ENCODE assay signal across 14 cellular contexts in genomic region chr1:3898475-3898735, GRCh38. TPM values are rescaled to one million over a fixed set of nuclear protein-coding genes. Genes with fewer than 3 reads are reported as not detected.
DNase-seq lines count a peak whose midpoint lies in the region; ATAC-seq, FAIRE-seq and TF ChIP-seq lines count a peak whose summit lies in the region.
"Had no signal": no experiment of that assay in that cellular context is flagged by ENCODE, and none has a peak within 500 bp of the region (broad histone marks: within the 10 kb centered on the region; RNA-seq: fewer than 3 reads in every experiment).

No MANE protein-coding gene starts in this region.

- H3K27ac ChIP-seq in BLaER1 (no peak overlapping the region), GM23338 (ENCODE audit: low read depth) (no peak overlapping the region), keratinocyte (ENCODE audit: control insufficient read depth, insufficient read depth, low read length) (no peak overlapping the region), stomach (no peak overlapping the region), esophagus squamous epithelium (no peak overlapping the region)
- H3K27ac ChIP-seq: right atrium auricular region, SK-N-MC had no signal

- peak overlapping the region; percentile 94 for H3K4me3 Mint-ChIP-seq in GM23338
- H3K4me3 Mint-ChIP-seq in activated T-helper 1 cell treated with anti-CD3 and anti-CD28 coated beads, Interleukin-12 subunit alpha, Interleukin-12 subunit beta, Interleukin-2, Interleukin-4 antibody, amounts not matched to agents 30 ng/mL and 10 ng/mL and 1 ng/mL, durations not matched to agents 14 hours and 24 hours and 36 hours, result peak overlapping the region; percentile 90

- peaks cover 11% of the 10 kb centered on the region; the same call in 2 of the 3 replicates for H3K9me3 Mint-ChIP-seq in GM23338
- H3K9me3 Mint-ChIP-seq in activated T-helper 1 cell treated with anti-CD3 and anti-CD28 coated beads, Interleukin-12 subunit alpha, Interleukin-12 subunit beta, Interleukin-2, Interleukin-4 antibody, amounts not matched to agents 30 ng/mL and 10 ng/mL and 1 ng/mL, durations not matched to agents 14 hours and 24 hours and 36 hours, result peaks cover 18% of the 10 kb centered on the region

- peaks cover 54% of the 10 kb centered on the region for H4K20me1 ChIP-seq in BLaER1
- H4K20me1 ChIP-seq in GM23338 (replicated peaks; ENCODE audit: insufficient read depth), result peaks cover 12% of the 10 kb centered on the region; the same call in 1 of the 2 replicates
- peaks cover 12% of the 10 kb centered on the region for H4K20me1 ChIP-seq in keratinocyte (ENCODE audit: control insufficient read depth, extremely low read depth, insufficient read depth, low read length)

- no peak overlapping the region for H3K27ac Mint-ChIP-seq in GM23338
- no peak overlapping the region for H3K27ac Mint-ChIP-seq in activated T-helper 1 cell treated with anti-CD3 and anti-CD28 coated beads, Interleukin-12 subunit alpha, Interleukin-12 subunit beta, Interleukin-2, Interleukin-4 antibody, amounts not matched to agents 30 ng/mL and 10 ng/mL and 1 ng/mL, durations not matched to agents 14 hours and 24 hours and 36 hours

- TF ChIP-seq CTCF in GM23338 (conservative IDR thresholded peaks at IDR 0.05; ENCODE audit: low read depth in 2 of 2), result no peak
- no peak for TF ChIP-seq CTCF in keratinocyte (optimal IDR thresholded peaks at IDR 0.05 in 1 of 3, IDR thresholded peaks at IDR 0.05 in 1 of 3, conservative IDR thresholded peaks at IDR 0.05 in 1 of 3; ENCODE audit: extremely low read depth in 1 of 3, insufficient read depth in 2 of 3, low read length in 3 of 3)
- TF ChIP-seq CTCF in stomach (IDR thresholded peaks at IDR 0.05), result no peak
- TF ChIP-seq CTCF in esophagus squamous epithelium (IDR thresholded peaks at IDR 0.05), result no peak

- intact Hi-C loops in activated T-helper 1 cell treated with anti-CD3 and anti-CD28 coated beads, Interleukin-12 subunit alpha, Interleukin-12 subunit beta, Interleukin-2, Interleukin-4 antibody, amounts not matched to agents 30 ng/mL and 10 ng/mL and 1 ng/mL, durations not matched to agents 14 hours and 24 hours and 36 hours (cut with micrococcal nuclease), result no loop called here
- intact Hi-C loops in stomach (cut with DNase I; ENCODE audit: low total_unique reads), result loop anchor here (5.0 kb wide), 1 partner anchor 36 kb away; no protein-coding TSS in a partner anchor
- intact Hi-C loops in esophagus squamous epithelium (cut with DNase I), result no loop called here

- H3K4me3 ChIP-seq in BLaER1 (0 out of 2 replicates have a peak overlapping the region, but pooled peaks have one; percentile 22), GM23338 (no peak overlapping the region), keratinocyte (ENCODE audit: control insufficient read depth in 2 of 3, extremely low read depth in 1 of 3, insufficient read depth in 2 of 3, low read depth in 1 of 3, low read length in 3 of 3) (no peak overlapping the region), stomach (no peak overlapping the region), esophagus squamous epithelium (no peak overlapping the region)

- no peak for TF ChIP-seq EP300 in stomach (IDR thresholded peaks at IDR 0.05)

- H3K4me1 ChIP-seq in BLaER1, result peaks cover 32% of the 10 kb centered on the region
- 0 out of 2 replicates have a peak, but pooled peaks cover 4% of the 10 kb centered on the region for H3K4me1 ChIP-seq in GM23338 (ENCODE audit: insufficient read depth)
- H3K4me1 ChIP-seq in keratinocyte (ENCODE audit: control insufficient read depth, extremely low read depth, insufficient read depth, low read length), result peaks cover 3% of the 10 kb centered on the region
- peaks cover 9 to 45% (median 25%) of the 10 kb centered on the region in 4 donors for H3K4me1 ChIP-seq in stomach
- H3K4me1 ChIP-seq in esophagus squamous epithelium, result peaks cover 6 to 38% (median 6%) of the 10 kb centered on the region in 3 donors

- peak overlapping the region; percentile 97; the same call in 1 of the 2 replicates for H3K4me2 ChIP-seq in BLaER1
- peak overlapping the region; percentile 93; the same call in 1 of the 2 replicates for H3K4me2 ChIP-seq in GM23338
- H3K4me2 ChIP-seq in keratinocyte (ENCODE audit: control insufficient read depth, extremely low read depth, insufficient read depth, low read depth, low read length), result peak overlapping the region; percentile 90

- H3K79me2 ChIP-seq in GM23338 (replicated peaks; ENCODE audit: insufficient read depth) (peaks cover 61% of the 10 kb centered on the region), keratinocyte (ENCODE audit: control insufficient read depth, insufficient read depth, low read length) (peaks cover 62% of the 10 kb centered on the region)

- H3K4me1 Mint-ChIP-seq in GM23338, result peaks cover 12% of the 10 kb centered on the region; the same call in 2 of the 3 replicates
- peaks cover 44% of the 10 kb centered on the region for H3K4me1 Mint-ChIP-seq in activated T-helper 1 cell treated with anti-CD3 and anti-CD28 coated beads, Interleukin-12 subunit alpha, Interleukin-12 subunit beta, Interleukin-2, Interleukin-4 antibody, amounts not matched to agents 30 ng/mL and 10 ng/mL and 1 ng/mL, durations not matched to agents 14 hours and 24 hours and 36 hours (ENCODE audit: low read depth)

- no peaks in the 10 kb centered on the region for H3K9me2 ChIP-seq in GM23338 (ENCODE audit: insufficient read depth)

- no peak for TF ChIP-seq POLR2A in stomach (IDR thresholded peaks at IDR 0.05)
- TF ChIP-seq POLR2A in esophagus squamous epithelium (IDR thresholded peaks at IDR 0.05), result no peak

- no peak for FAIRE-seq in keratinocyte (lab: Jason Lieb, UNC)
- FAIRE-seq: colon had no signal

- H3K9ac ChIP-seq in BLaER1, result no peak overlapping the region
- no peak overlapping the region for H3K9ac ChIP-seq in keratinocyte (ENCODE audit: control insufficient read depth, extremely low read depth, insufficient read depth, low read length)

- H2AFZ ChIP-seq in GM23338 (no peak overlapping the region), keratinocyte (ENCODE audit: control insufficient read depth, low read length) (no peak overlapping the region)

- peaks cover 40% of the 10 kb centered on the region for H3K36me3 ChIP-seq in BLaER1
- no peaks in the 10 kb centered on the region for H3K36me3 ChIP-seq in GM23338 (ENCODE audit: insufficient read depth)
- H3K36me3 ChIP-seq in keratinocyte (ENCODE audit: control insufficient read depth in 2 of 2, extremely low read depth in 1 of 2, insufficient read depth in 2 of 2, low read length in 2 of 2), result peaks cover 2 to 6% of the 10 kb centered on the region in 2 experiments
- peaks cover 0 to 17% (median 10%) of the 10 kb centered on the region in 4 donors for H3K36me3 ChIP-seq in stomach
- peaks cover 0 to 21% (median 6%) of the 10 kb centered on the region in 3 donors for H3K36me3 ChIP-seq in esophagus squamous epithelium

- dilution Hi-C loops in keratinocyte (cut with MboI; ENCODE audit: extremely low pct_ligation_motif_present, low sequenced_read_pairs), result no loop called here

- H3K9me3 ChIP-seq in BLaER1 (peaks cover 11% of the 10 kb centered on the region), keratinocyte (ENCODE audit: control insufficient read depth, low read depth, low read length) (no peaks in the 10 kb centered on the region), stomach (peaks cover 0 to 14% (median 7%) of the 10 kb centered on the region in 4 donors), esophagus squamous epithelium (peaks cover 0 to 11% (median 0%) of the 10 kb centered on the region in 3 donors)

- ATAC-seq in GM23338 (no peak), HG03196 (IDR thresholded peaks at IDR 0.05; ENCODE audit: unreplicated experiment) (no peak)

- DNase-seq in GM23338 (ENCODE audit: low spot score) (no peak), keratinocyte (ENCODE audit: low read depth, low spot score) (no peak), stomach (no peak), esophagus squamous epithelium (lab: John Stamatoyannopoulos, UW) (no peak)
- DNase-seq in activated T-helper 1 cell treated with anti-CD3 and anti-CD28 coated beads, Interleukin-12 subunit alpha, Interleukin-12 subunit beta, Interleukin-2, Interleukin-4 antibody, amounts not matched to agents 30 ng/mL and 10 ng/mL and 1 ng/mL, durations not matched to agents 14 hours and 24 hours and 36 hours (ENCODE audit: low spot score), result no peak
- no peak for DNase-seq in stimulated activated CD4-positive, alpha-beta T cell treated with anti-CD3 and anti-CD28 coated beads, Interleukin-1b, Interleukin-23, amount 100 ng/mL, for 48 hours
- DNase-seq: activated CD4-positive, CD25-positive, alpha-beta regulatory T cell treated with anti-CD3 and anti-CD28 coated beads, Interleukin-2, amount 50 U/mL, for 72 hours; KBM-7; NCI-H2029 had no signal

- no peaks in the 10 kb centered on the region for H3K9me1 ChIP-seq in keratinocyte (ENCODE audit: control insufficient read depth, extremely low read depth, insufficient read depth, low read length)

- peaks cover 3% of the 10 kb centered on the region; the same call in 1 of the 2 replicates for H3F3A ChIP-seq in GM23338 (replicated peaks; ENCODE audit: low read depth)

- H3K27me3 ChIP-seq in BLaER1, result no peaks in the 10 kb centered on the region
- no peaks in the 10 kb centered on the region for H3K27me3 ChIP-seq in GM23338 (ENCODE audit: insufficient read depth)
- no peaks in the 10 kb centered on the region for H3K27me3 ChIP-seq in keratinocyte (ENCODE audit: control insufficient read depth, extremely low read depth, insufficient read depth, low read length)
- H3K27me3 ChIP-seq in stomach, result no peaks in the 10 kb centered on the region
- no peaks in the 10 kb centered on the region for H3K27me3 ChIP-seq in esophagus squamous epithelium
- H3K27me3 ChIP-seq: right atrium auricular region had no signal

- H3K36me3 Mint-ChIP-seq in GM23338 (ENCODE audit: low read depth), result peaks cover 9% of the 10 kb centered on the region; the same call in 2 of the 3 replicates
- peaks cover 16% of the 10 kb centered on the region for H3K36me3 Mint-ChIP-seq in activated T-helper 1 cell treated with anti-CD3 and anti-CD28 coated beads, Interleukin-12 subunit alpha, Interleukin-12 subunit beta, Interleukin-2, Interleukin-4 antibody, amounts not matched to agents 30 ng/mL and 10 ng/mL and 1 ng/mL, durations not matched to agents 14 hours and 24 hours and 36 hours (ENCODE audit: low read depth)

- H3K27me3 Mint-ChIP-seq in GM23338 (ENCODE audit: insufficient read depth, low read depth, poor library complexity), result peaks cover 8% of the 10 kb centered on the region
- no peaks in the 10 kb centered on the region for H3K27me3 Mint-ChIP-seq in activated T-helper 1 cell treated with anti-CD3 and anti-CD28 coated beads, Interleukin-12 subunit alpha, Interleukin-12 subunit beta, Interleukin-2, Interleukin-4 antibody, amounts not matched to agents 30 ng/mL and 10 ng/mL and 1 ng/mL, durations not matched to agents 14 hours and 24 hours and 36 hours (ENCODE audit: insufficient read depth)

RNA-seq across cellular contexts. Expression of gene C1orf174, which starts 1.7 kb away (rescaled TPM):
- total RNA-seq in GM23338 (2014; rRNA removed; shearing (Covaris generic)), result 28.7 and 30.8 TPM in 2 replicates
- 26.3 and 28.5 TPM in 2 replicates for polyA plus RNA-seq in GM23338 (2016; fragmentation: Nextera tagmentation; extraction: Ambion mirVana)
- total RNA-seq in activated T-helper 1 cell treated with anti-CD3 and anti-CD28 coated beads, Interleukin-12 subunit alpha, Interleukin-12 subunit beta, Interleukin-2, Interleukin-4 antibody, amounts not matched to agents 30 ng/mL and 10 ng/mL and 1 ng/mL, durations not matched to agents 14 hours and 24 hours and 36 hours, result 45.1 TPM in 2 replicates
- polyA plus RNA-seq in keratinocyte, result 21.8 to 34.3 TPM (median 26.8 TPM) in 3 replicates
- polyA plus RNA-seq in keratinocyte (2011; ENCODE audit: low read depth), result 3.6 TPM
- polyA plus RNA-seq in keratinocyte (2011; cell fraction: cytosol; rRNA removed), result 21.7 and 27.3 TPM in 2 replicates
- polyA plus RNA-seq in keratinocyte (2011; cell fraction: nucleus; rRNA removed), result 24.9 and 26.3 TPM in 2 replicates
- 13.3 and 21.9 TPM in 2 replicates for polyA plus RNA-seq in keratinocyte (2012; ENCODE audit: low replicate concordance)
- polyA minus RNA-seq in keratinocyte, result 14.6 to 23.7 TPM (median 20.2 TPM) in 3 replicates
- polyA minus RNA-seq in keratinocyte (2011; cell fraction: cytosol; rRNA and poly(A)+ RNA removed), result 27.8 TPM
- 5.9 and 9.7 TPM in 2 replicates for polyA minus RNA-seq in keratinocyte (2011; cell fraction: nucleus; rRNA and poly(A)+ RNA removed)
- total RNA-seq in stomach, result 100 to 1,000 TPM in 1 of 5 donors, 10 to 100 TPM in 4; 17.3 to 124 (median 28.7) TPM
- polyA plus RNA-seq in stomach, result 10 to 100 TPM; 13.1 to 18.6 (median 13.5) TPM
- 10 to 100 TPM; 14.1 to 25.4 (median 23.9) TPM for total RNA-seq in esophagus squamous epithelium

RNA-seq across cellular contexts. Expression of gene DFFB, which starts 41.1 kb away (rescaled TPM):
- total RNA-seq in GM23338 (2014; rRNA removed; shearing (Covaris generic)), result 12.6 and 18.1 TPM in 2 replicates
- 4.4 and 6.5 TPM in 2 replicates for polyA plus RNA-seq in GM23338 (2016; fragmentation: Nextera tagmentation; extraction: Ambion mirVana)
- total RNA-seq in activated T-helper 1 cell treated with anti-CD3 and anti-CD28 coated beads, Interleukin-12 subunit alpha, Interleukin-12 subunit beta, Interleukin-2, Interleukin-4 antibody, amounts not matched to agents 30 ng/mL and 10 ng/mL and 1 ng/mL, durations not matched to agents 14 hours and 24 hours and 36 hours, result 13.7 and 15.8 TPM in 2 replicates
- polyA plus RNA-seq in keratinocyte, result 3.6 to 5.2 TPM (median 4.5 TPM) in 3 replicates
- polyA plus RNA-seq in keratinocyte (2011; ENCODE audit: low read depth), result 1.3 TPM
- polyA plus RNA-seq in keratinocyte (2011; cell fraction: cytosol; rRNA removed), result 2.3 and 2.5 TPM in 2 replicates
- polyA plus RNA-seq in keratinocyte (2011; cell fraction: nucleus; rRNA removed), result 7.3 and 7.5 TPM in 2 replicates
- polyA plus RNA-seq in keratinocyte (2012; ENCODE audit: low replicate concordance), result 1.2 and 3.0 TPM in 2 replicates
- polyA minus RNA-seq in keratinocyte, result 1.3 to 3.8 TPM (median 1.4 TPM) in 3 replicates
- polyA minus RNA-seq in keratinocyte (2011; cell fraction: cytosol; rRNA and poly(A)+ RNA removed), result 2.3 TPM
- 1.3 and 3.1 TPM in 2 replicates for polyA minus RNA-seq in keratinocyte (2011; cell fraction: nucleus; rRNA and poly(A)+ RNA removed)
- total RNA-seq in stomach, result 1 to 10 TPM; 1.2 to 9.3 (median 5.0) TPM
- 1 to 10 TPM; 3.7 to 5.2 (median 4.6) TPM for polyA plus RNA-seq in stomach
- total RNA-seq in esophagus squamous epithelium, result 1 to 10 TPM; 1.6 to 8.2 (median 3.2) TPM

RNA-seq across cellular contexts. Expression of gene CEP104, which starts 41.4 kb away (rescaled TPM):
- total RNA-seq in GM23338 (2014; rRNA removed; shearing (Covaris generic)), result 17.7 and 32.2 TPM in 2 replicates
- polyA plus RNA-seq in GM23338 (2016; fragmentation: Nextera tagmentation; extraction: Ambion mirVana), result 20.5 and 21.1 TPM in 2 replicates
- 43.4 and 55.5 TPM in 2 replicates for total RNA-seq in activated T-helper 1 cell treated with anti-CD3 and anti-CD28 coated beads, Interleukin-12 subunit alpha, Interleukin-12 subunit beta, Interleukin-2, Interleukin-4 antibody, amounts not matched to agents 30 ng/mL and 10 ng/mL and 1 ng/mL, durations not matched to agents 14 hours and 24 hours and 36 hours
- 19.6 to 42.6 TPM (median 35.7 TPM) in 3 replicates for polyA plus RNA-seq in keratinocyte
- polyA plus RNA-seq in keratinocyte (2011; ENCODE audit: low read depth), result 34.0 TPM
- polyA plus RNA-seq in keratinocyte (2011; cell fraction: cytosol; rRNA removed), result 29.3 and 37.6 TPM in 2 replicates
- polyA plus RNA-seq in keratinocyte (2011; cell fraction: nucleus; rRNA removed), result 41.9 and 44.5 TPM in 2 replicates
- polyA plus RNA-seq in keratinocyte (2012; ENCODE audit: low replicate concordance), result 16.1 and 39.4 TPM in 2 replicates
- 31.7 to 74.6 TPM (median 49.4 TPM) in 3 replicates for polyA minus RNA-seq in keratinocyte
- polyA minus RNA-seq in keratinocyte (2011; cell fraction: cytosol; rRNA and poly(A)+ RNA removed), result 46.0 TPM
- polyA minus RNA-seq in keratinocyte (2011; cell fraction: nucleus; rRNA and poly(A)+ RNA removed), result 21.2 and 58.7 TPM in 2 replicates
- 100 to 1,000 TPM in 1 of 5 donors, 10 to 100 TPM in 4; 26.6 to 128 (median 35.5) TPM for total RNA-seq in stomach
- polyA plus RNA-seq in stomach, result 10 to 100 TPM in 1 of 3 donors, 1 to 10 TPM in 2; 7.0 to 11.7 (median 9.6) TPM
- 10 to 100 TPM; 18.7 to 24.4 (median 19.8) TPM for total RNA-seq in esophagus squamous epithelium
